30 cellular contexts compared by ENCODE assay signal in the genomic region with DNA sequence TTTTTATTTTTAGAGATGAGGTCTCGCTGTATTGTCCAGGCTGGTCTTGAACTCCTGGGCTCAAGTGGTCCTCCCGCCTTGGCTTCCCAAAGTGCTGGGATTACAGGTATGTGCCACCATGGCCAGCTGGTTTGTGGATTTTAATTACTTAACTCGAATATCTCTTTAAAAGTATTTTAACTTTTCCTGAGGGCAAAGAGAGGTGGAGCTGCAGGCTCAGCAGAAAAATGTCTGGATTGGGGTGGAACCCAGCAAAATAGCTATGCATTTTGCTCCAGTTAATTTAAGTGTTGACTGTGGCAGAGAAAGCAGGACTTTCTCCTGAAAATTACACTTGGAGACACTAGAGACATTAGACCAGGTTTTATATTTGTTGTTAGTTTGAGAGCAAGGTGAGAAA. TPM values are rescaled to one million over a fixed set of nuclear protein-coding genes. Genes with fewer than 3 reads are reported as not detected.
DNase-seq lines count a peak whose midpoint lies in the region; ATAC-seq and TF ChIP-seq lines count a peak whose summit lies in the region.
"Had no signal": no experiment of that assay in that cellular context is flagged by ENCODE, and none has a peak within 500 bp of the region (broad histone marks: within the 10 kb centered on the region; RNA-seq: fewer than 3 reads in every experiment).

No MANE protein-coding gene starts in this region.

- H3K9me3 Mint-ChIP-seq in dendritic cell treated with granulocyte-macrophage colony-stimulating factor and Interleukin-4, amounts not matched to agents 40 ng/mL and 50 ng/mL, for 4 days, result no peaks in the 10 kb centered on the region
- H3K9me3 Mint-ChIP-seq in type B pancreatic cell, result no peaks in the 10 kb centered on the region
- H3K9me3 Mint-ChIP-seq in naive thymus-derived CD8-positive, alpha-beta T cell, result peaks cover 0 to 1% (median 0%) of the 10 kb centered on the region in 9 donors
- H3K9me3 Mint-ChIP-seq: activated CD4-positive, alpha-beta T cell treated with anti-CD3 and anti-CD28 coated beads, Interleukin-2, amount 10 ng/mL, durations not matched to agents 7 days and 5 days; activated naive CD4-positive, alpha-beta T cell treated with anti-CD3 and anti-CD28 coated beads, Interleukin-2, amount 50 U/mL, for 24 hours; immature natural killer cell; mesothelial cell of epicardium; natural killer cell; T-cell had no signal

- TF ChIP-seq CTCF in HL-60 (IDR thresholded peaks at IDR 0.05; ENCODE audit: insufficient read depth, low read length), result no peak
- no peak for TF ChIP-seq CTCF in parathyroid adenoma (IDR thresholded peaks at IDR 0.05)
- no peak for TF ChIP-seq CTCF in type B pancreatic cell (conservative IDR thresholded peaks at IDR 0.05)

- no peak for DNase-seq in HL-60 (ENCODE audit: low read depth in 1 of 2, low spot score in 1 of 2)
- no peak for DNase-seq in type B pancreatic cell (ENCODE audit: extremely low spot score, unreplicated experiment)
- DNase-seq in DMS79 treated with DMSO at 0.1 percent for 48 hours (lab: John Stamatoyannopoulos, UW), result no peak
- no peak for DNase-seq in naive thymus-derived CD8-positive, alpha-beta T cell
- DNase-seq: activated CD4-positive, alpha-beta T cell treated with anti-CD3 and anti-CD28 coated beads, Interleukin-2, amount 10 ng/mL, durations not matched to agents 7 days and 5 days; amniotic stem cell; Caco-2; cerebellar nuclear complex; DMS53; H7; immature natural killer cell; natural killer cell; NCI-H1436 treated with DMSO at 0.1 percent for 48 hours; NCI-H2107; NCI-H446 treated with DMSO at 0.1 percent for 48 hours; NCI-H774; occipital lobe; stimulated activated naive CD8-positive, alpha-beta T cell treated with anti-CD3 and anti-CD28 coated beads, Interleukin-15, Interleukin-2, amounts not matched to agents 100 U/mL and 50 U/mL, for 24 hours; T-cell had no signal

- H3K4me3 Mint-ChIP-seq in dendritic cell treated with granulocyte-macrophage colony-stimulating factor and Interleukin-4, amounts not matched to agents 40 ng/mL and 50 ng/mL, for 4 days, result no peak overlapping the region
- H3K4me3 Mint-ChIP-seq in type B pancreatic cell, result no peak overlapping the region
- no peak overlapping the region for H3K4me3 Mint-ChIP-seq in naive thymus-derived CD8-positive, alpha-beta T cell
- H3K4me3 Mint-ChIP-seq: activated CD4-positive, alpha-beta T cell treated with anti-CD3 and anti-CD28 coated beads, Interleukin-2, amount 10 ng/mL, durations not matched to agents 7 days and 5 days; activated naive CD4-positive, alpha-beta T cell treated with anti-CD3 and anti-CD28 coated beads, Interleukin-2, amount 50 U/mL, for 24 hours; brain; immature natural killer cell; mesothelial cell of epicardium; natural killer cell; T-cell had no signal

- H3K27ac ChIP-seq in HL-60 (replicated peaks), result peak overlapping the region; percentile 44
- H3K27ac ChIP-seq in parathyroid adenoma, result no peak overlapping the region
- H3K27ac ChIP-seq: SJSA1 had no signal

- H3K27me3 ChIP-seq in HL-60 (ENCODE audit: insufficient read depth, poor library complexity, severe bottlenecking) (no peaks in the 10 kb centered on the region), parathyroid adenoma (ENCODE audit: control insufficient read depth, insufficient read depth, low read length) (no peaks in the 10 kb centered on the region)
- H3K27me3 ChIP-seq: gastroesophageal sphincter, SJSA1 had no signal

- ATAC-seq in naive thymus-derived CD8-positive, alpha-beta T cell, result no peak
- no peak for ATAC-seq in HG02571 (IDR thresholded peaks at IDR 0.05; ENCODE audit: unreplicated experiment)
- ATAC-seq: natural killer cell; stimulated activated naive CD8-positive, alpha-beta T cell treated with anti-CD3 and anti-CD28 coated beads, Interleukin-15, Interleukin-2, amounts not matched to agents 100 U/mL and 50 U/mL, for 24 hours; T-cell had no signal

- H3K4me2 ChIP-seq in parathyroid adenoma (ENCODE audit: low read length), result no peak overlapping the region

- H3K9ac ChIP-seq in parathyroid adenoma, result no peak overlapping the region

- peaks cover 88% of the 10 kb centered on the region for H3K36me3 Mint-ChIP-seq in dendritic cell treated with granulocyte-macrophage colony-stimulating factor and Interleukin-4, amounts not matched to agents 40 ng/mL and 50 ng/mL, for 4 days (ENCODE audit: low read depth)
- H3K36me3 Mint-ChIP-seq in type B pancreatic cell, result peaks cover 5% of the 10 kb centered on the region
- no peaks in the 10 kb centered on the region for H3K36me3 Mint-ChIP-seq in naive thymus-derived CD8-positive, alpha-beta T cell
- H3K36me3 Mint-ChIP-seq: activated naive CD4-positive, alpha-beta T cell treated with anti-CD3 and anti-CD28 coated beads, Interleukin-2, amount 50 U/mL, for 24 hours; brain; immature natural killer cell; natural killer cell; T-cell had no signal

- H3K27ac Mint-ChIP-seq in dendritic cell treated with granulocyte-macrophage colony-stimulating factor and Interleukin-4, amounts not matched to agents 40 ng/mL and 50 ng/mL, for 4 days, result peak overlapping the region; percentile 88
- H3K27ac Mint-ChIP-seq in type B pancreatic cell, result peak overlapping the region; percentile 27
- no peak overlapping the region for H3K27ac Mint-ChIP-seq in naive thymus-derived CD8-positive, alpha-beta T cell
- H3K27ac Mint-ChIP-seq: activated CD4-positive, alpha-beta T cell treated with anti-CD3 and anti-CD28 coated beads, Interleukin-2, amount 10 ng/mL, durations not matched to agents 7 days and 5 days; activated naive CD4-positive, alpha-beta T cell treated with anti-CD3 and anti-CD28 coated beads, Interleukin-2, amount 50 U/mL, for 24 hours; immature natural killer cell; mesothelial cell of epicardium; natural killer cell; T-cell had no signal

- H3K27me3 Mint-ChIP-seq in dendritic cell treated with granulocyte-macrophage colony-stimulating factor and Interleukin-4, amounts not matched to agents 40 ng/mL and 50 ng/mL, for 4 days, result no peaks in the 10 kb centered on the region
- peaks cover 2% of the 10 kb centered on the region for H3K27me3 Mint-ChIP-seq in type B pancreatic cell
- peaks cover 7 to 37% (median 14%) of the 10 kb centered on the region in 5 donors for H3K27me3 Mint-ChIP-seq in naive thymus-derived CD8-positive, alpha-beta T cell

- H3K9me3 ChIP-seq in parathyroid adenoma (ENCODE audit: control insufficient read depth, low read length), result no peaks in the 10 kb centered on the region
- H3K9me3 ChIP-seq: gastroesophageal sphincter, SJSA1, thoracic aorta had no signal

- POLR2A ChIA-PET in naive thymus-derived CD8-positive, alpha-beta T cell (lab: Charles Lee), result no interaction called here

- intact Hi-C loops in dendritic cell treated with granulocyte-macrophage colony-stimulating factor and Interleukin-4, amounts not matched to agents 40 ng/mL and 50 ng/mL, for 4 days (cut with micrococcal nuclease), result no loop called here

- peak overlapping the region; percentile 65 for H2AFZ ChIP-seq in parathyroid adenoma

- H3K4me3 ChIP-seq in HL-60 (replicated peaks; ENCODE audit: insufficient read depth, low read length) (no peak overlapping the region), parathyroid adenoma (ENCODE audit: low read depth, low read length) (no peak overlapping the region)
- H3K4me3 ChIP-seq: gastroesophageal sphincter, SJSA1, thoracic aorta had no signal

- no peaks in the 10 kb centered on the region for H3K79me2 ChIP-seq in parathyroid adenoma

- H3K4me1 ChIP-seq in parathyroid adenoma, result peaks cover 5% of the 10 kb centered on the region
- H3K4me1 ChIP-seq: Caco-2 had no signal

- H3K36me3 ChIP-seq in parathyroid adenoma (ENCODE audit: control insufficient read depth, insufficient read depth, low read length), result no peaks in the 10 kb centered on the region
- H3K36me3 ChIP-seq: gastroesophageal sphincter, thoracic aorta had no signal

- peaks cover 69% of the 10 kb centered on the region for H3K4me1 Mint-ChIP-seq in dendritic cell treated with granulocyte-macrophage colony-stimulating factor and Interleukin-4, amounts not matched to agents 40 ng/mL and 50 ng/mL, for 4 days (ENCODE audit: low read depth)
- H3K4me1 Mint-ChIP-seq in type B pancreatic cell (ENCODE audit: unreplicated experiment), result peaks cover 19% of the 10 kb centered on the region
- peaks cover 0 to 6% (median 0%) of the 10 kb centered on the region in 4 donors for H3K4me1 Mint-ChIP-seq in naive thymus-derived CD8-positive, alpha-beta T cell
- H3K4me1 Mint-ChIP-seq: activated CD4-positive, alpha-beta T cell treated with anti-CD3 and anti-CD28 coated beads, Interleukin-2, amount 10 ng/mL, durations not matched to agents 7 days and 5 days; activated naive CD4-positive, alpha-beta T cell treated with anti-CD3 and anti-CD28 coated beads, Interleukin-2, amount 50 U/mL, for 24 hours; immature natural killer cell; natural killer cell; T-cell had no signal

RNA-seq across cellular contexts. Expression of gene TXNDC2, which starts 35.5 kb away (rescaled TPM):
- not detected in 2 replicates for total RNA-seq in type B pancreatic cell (ENCODE audit: low replicate concordance)
- not detected for total RNA-seq in naive thymus-derived CD8-positive, alpha-beta T cell
- not detected for polyA plus RNA-seq in naive thymus-derived CD8-positive, alpha-beta T cell
- total RNA-seq: activated CD4-positive, alpha-beta T cell treated with anti-CD3 and anti-CD28 coated beads, Interleukin-2, amount 10 ng/mL, durations not matched to agents 7 days and 5 days; activated CD8-positive, alpha-beta memory T cell treated with anti-CD3 and anti-CD28 coated beads for 36 hours; Caco-2; H7; left lobe of liver; mesothelial cell of epicardium; natural killer cell; occipital lobe; T-cell had no signal
- polyA plus RNA-seq: immature natural killer cell had no signal

Comparison
In these comparisons a context has a peak if more than half of its experiments do, and no peak if none do; other contexts are left out.
1. H3K27ac Mint-ChIP-seq: peak in dendritic cell treated with granulocyte-macrophage colony-stimulating factor and Interleukin-4, amounts not matched to agents 40 ng/mL and 50 ng/mL, for 4 days (single experiment) and type B pancreatic cell (single experiment); none in naive thymus-derived CD8-positive, alpha-beta T cell (0 of 10).